In genomic region chr9:1702701-1703100, GRCh38 we compare ENCODE assay signal across 5 cellular contexts.
"Had no signal": no experiment of that assay in that cellular context is flagged by ENCODE, and none has a peak within 500 bp of the region (broad histone marks: within the 10 kb centered on the region; RNA-seq: fewer than 3 reads in every experiment).

No MANE protein-coding gene starts in this region.

- H3K4me3 ChIP-seq: K562 had no signal

- H3K36me3 Mint-ChIP-seq: IgD-negative memory B cell had no signal

- DNase-seq: IMR-90, KBM-7 had no signal

- H3K27ac ChIP-seq: HL-60 had no signal

- H3K4me3 Mint-ChIP-seq: IgD-negative memory B cell had no signal

- H3K27ac Mint-ChIP-seq: IgD-negative memory B cell had no signal

- H3K4me1 Mint-ChIP-seq: IgD-negative memory B cell had no signal
